ENCODE assay signal across 18 cellular contexts in the genomic region with DNA sequence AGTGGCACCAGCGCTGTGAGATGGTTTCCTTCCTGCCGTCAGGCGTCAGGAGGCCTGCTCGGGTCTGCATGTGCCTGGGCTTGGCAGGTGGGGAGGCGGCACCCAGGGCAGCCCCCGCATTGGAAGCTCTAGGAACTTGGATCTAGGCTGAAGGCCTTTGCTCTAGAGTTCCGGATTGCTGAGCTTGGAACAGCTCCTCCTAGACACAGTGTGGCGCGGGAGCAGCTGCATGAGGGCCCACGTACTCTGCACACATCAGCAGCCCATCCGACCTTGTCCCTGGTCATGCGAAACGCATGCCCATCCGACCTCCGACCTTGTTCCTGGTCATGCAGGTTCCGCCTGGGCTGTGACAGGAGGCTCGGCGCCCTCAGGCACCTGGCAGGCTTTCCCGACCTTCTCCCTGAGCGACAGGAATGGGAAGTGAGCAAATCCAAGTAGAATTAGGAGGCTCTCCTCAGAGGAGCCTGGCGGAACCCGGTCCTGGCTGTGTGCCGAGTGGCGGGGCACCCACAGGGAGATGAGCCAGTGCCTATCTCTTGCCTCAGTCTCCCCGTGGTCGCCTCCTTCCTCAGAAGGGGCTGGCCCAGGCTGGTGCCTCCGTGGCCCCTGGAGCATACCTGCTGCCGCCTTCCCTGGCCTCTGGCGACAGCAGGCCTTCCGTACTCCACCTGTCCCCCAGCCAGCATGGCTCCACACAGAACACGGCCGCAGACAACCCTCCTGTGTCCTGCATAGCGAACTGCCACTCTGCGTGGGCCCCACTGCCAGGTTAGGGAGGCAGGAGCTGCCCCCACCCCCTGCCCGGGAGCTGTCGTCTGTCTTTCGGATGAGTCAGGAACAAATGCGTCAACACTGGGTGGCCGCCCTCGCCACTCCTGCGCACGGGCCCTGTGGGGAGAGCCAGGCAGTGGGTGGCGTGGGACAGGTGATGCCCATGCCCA. TPM values are rescaled to one million over a fixed set of nuclear protein-coding genes. Genes with fewer than 3 reads are reported as not detected.
A peak's percentile ranks its signal among the peaks of the same experiment; 100 is the strongest.
DNase-seq lines count a peak whose midpoint lies in the region; ATAC-seq and TF ChIP-seq lines count a peak whose summit lies in the region.
"Had no signal": no experiment of that assay in that cellular context is flagged by ENCODE, and none has a peak within 500 bp of the region (broad histone marks: within the 10 kb centered on the region; RNA-seq: fewer than 3 reads in every experiment).

No MANE protein-coding gene starts in this region.

- H3K9me3 Mint-ChIP-seq in IgD-negative memory B cell, result no peaks in the 10 kb centered on the region
- H3K9me3 Mint-ChIP-seq in nephron progenitor cell, result no peaks in the 10 kb centered on the region
- H3K9me3 Mint-ChIP-seq: T-helper 1 cell treated with Interleukin-12 subunit alpha and Interleukin-12 subunit beta and Interleukin-4 antibody, amounts not matched to agents 30 μg/mL and 1 μg/mL, for 36 hours had no signal

- DNase-seq in head of caudate nucleus, result peak in 38 of 42 donors; percentile 47 to 91 (median 75)
- no peak for DNase-seq in nephron progenitor cell
- no peak for DNase-seq in activated effector memory CD4-positive, alpha-beta T cell treated with anti-CD3 and anti-CD28 coated beads, Interleukin-2, amount 50 U/mL, for 16 hours
- DNase-seq in NOMO-1 treated with dmso at 0.1 percent for 144 hours (lab: John Stamatoyannopoulos, UW; ENCODE audit: unreplicated experiment), result no peak
- DNase-seq: activated CD8-positive, alpha-beta memory T cell treated with anti-CD3 and anti-CD28 coated beads, Interleukin-2, amount 50 U/mL, for 48 hours; activated naive CD4-positive, alpha-beta T cell; foreskin fibroblast; NCI-H526; PC-3 had no signal

- peaks cover 6% of the 10 kb centered on the region for H3K36me3 Mint-ChIP-seq in IgD-negative memory B cell
- peaks cover 30% of the 10 kb centered on the region for H3K36me3 Mint-ChIP-seq in nephron progenitor cell (ENCODE audit: low read depth)

- H3K27ac ChIP-seq in 22Rv1, result 0 out of 2 replicates have a peak overlapping the region, but pooled peaks have one; percentile 2
- H3K27ac ChIP-seq: body of pancreas, epithelial cell of prostate, SJSA1, thoracic aorta had no signal

- no peak for TF ChIP-seq POLR2A in GM18505 (IDR thresholded peaks at IDR 0.05; ENCODE audit: borderline replicate concordance, extremely low read depth, insufficient read depth, insufficient read length)

- peak overlapping the region in 2 of 3 donors; percentile 53 to 86 for H3K27ac Mint-ChIP-seq in IgD-negative memory B cell
- H3K27ac Mint-ChIP-seq in nephron progenitor cell, result peak overlapping the region; percentile 85
- H3K27ac Mint-ChIP-seq: T-helper 1 cell treated with Interleukin-12 subunit alpha and Interleukin-12 subunit beta and Interleukin-4 antibody, amounts not matched to agents 30 μg/mL and 1 μg/mL, for 36 hours had no signal

- ATAC-seq in GM18505 (IDR thresholded peaks at IDR 0.05; ENCODE audit: unreplicated experiment) (no peak), HG03159 (IDR thresholded peaks at IDR 0.05; ENCODE audit: unreplicated experiment) (no peak)
- ATAC-seq: body of pancreas, PC-3 had no signal

- H3K27me3 Mint-ChIP-seq in IgD-negative memory B cell, result no peaks in the 10 kb centered on the region
- H3K27me3 Mint-ChIP-seq in nephron progenitor cell (ENCODE audit: low read depth, poor library complexity), result peaks cover 3% of the 10 kb centered on the region

- intact Hi-C loops in head of caudate nucleus (cut with DNase I), result no loop called here

- H3K4me3 Mint-ChIP-seq in IgD-negative memory B cell, result no peak overlapping the region
- H3K4me3 Mint-ChIP-seq in nephron progenitor cell, result no peak overlapping the region
- H3K4me3 Mint-ChIP-seq: T-helper 1 cell treated with Interleukin-12 subunit alpha and Interleukin-12 subunit beta and Interleukin-4 antibody, amounts not matched to agents 30 μg/mL and 1 μg/mL, for 36 hours had no signal

- H3K4me1 Mint-ChIP-seq in IgD-negative memory B cell, result peaks cover 0 to 4% (median 0%) of the 10 kb centered on the region in 3 donors
- peaks cover under 1% of the 10 kb centered on the region for H3K4me1 Mint-ChIP-seq in nephron progenitor cell

- no peak for TF ChIP-seq CTCF in 22Rv1 (IDR thresholded peaks at IDR 0.05)
- no peak for TF ChIP-seq CTCF in nephron progenitor cell (IDR thresholded peaks at IDR 0.05)

RNA-seq across cellular contexts. Expression of a gene that starts 12.0 kb away (rescaled TPM):
- 31.2 TPM for polyA plus RNA-seq in IgD-negative memory B cell

RNA-seq across cellular contexts. Expression of a gene that starts 56.1 kb away (rescaled TPM):
- polyA plus RNA-seq in IgD-negative memory B cell, result 31.0 TPM

Comparison
In these comparisons a context has a peak if more than half of its experiments do, and no peak if none do; other contexts are left out.
1. DNase-seq: peak in head of caudate nucleus (38 of 42); none in nephron progenitor cell (single experiment), activated effector memory CD4-positive, alpha-beta T cell treated with anti-CD3 and anti-CD28 coated beads, Interleukin-2, amount 50 U/mL, for 16 hours (single experiment) and NOMO-1 treated with dmso at 0.1 percent for 144 hours (single experiment).